In genomic region chr17:79801156-79802038, GRCh38 we compare ENCODE assay signal across 8 cellular contexts. TPM values are rescaled to one million over a fixed set of nuclear protein-coding genes. Genes with fewer than 3 reads are reported as not detected.
DNase-seq lines count a peak whose midpoint lies in the region; ATAC-seq, FAIRE-seq and TF ChIP-seq lines count a peak whose summit lies in the region.

No MANE protein-coding gene starts in this region.

- peak overlapping the region in 1 of 2 donors; percentile 42 for H3K27ac Mint-ChIP-seq in stimulated activated naive CD8-positive, alpha-beta T cell treated with anti-CD3 and anti-CD28 coated beads, Interleukin-15, amount 100 ng/mL, for 72 hours
- H3K27ac Mint-ChIP-seq in immature natural killer cell: peak overlapping the region in 2 of 6 donors; percentile 35 to 40

- H3K9me3 ChIP-seq in SJCRH30 (replicated peaks): no peaks in the 10 kb centered on the region

- TF ChIP-seq POLR2A in GM12891 (IDR thresholded peaks at IDR 0.05; ENCODE audit: low read depth, low read length): no peak

- H3K27me3 Mint-ChIP-seq in stimulated activated naive CD8-positive, alpha-beta T cell treated with anti-CD3 and anti-CD28 coated beads, Interleukin-15, amount 100 ng/mL, for 72 hours: peaks cover 73% of the 10 kb centered on the region
- H3K27me3 Mint-ChIP-seq in immature natural killer cell (ENCODE audit: low read depth in 3 of 3): peaks cover 63 to 90% (median 71%) of the 10 kb centered on the region in 3 donors

- no peak for FAIRE-seq in GM12891 (lab: Jason Lieb, UNC)

- DNase-seq in stimulated activated naive CD8-positive, alpha-beta T cell treated with anti-CD3 and anti-CD28 coated beads, Interleukin-15, amount 100 ng/mL, for 72 hours: no peak
- DNase-seq in stimulated activated naive CD8-positive, alpha-beta T cell treated with anti-CD3 and anti-CD28 coated beads, Interleukin-15, Interleukin-2, amounts not matched to agents 100 U/mL and 50 U/mL, for 24 hours: no peak
- no peak for DNase-seq in SJCRH30
- no peak for DNase-seq in immature natural killer cell
- no peak for DNase-seq in HT-29 (ENCODE audit: low spot score)
- DNase-seq in GM12891 (ENCODE audit: insufficient read length, low spot score): no peak
- DNase-seq in NAMALWA (ENCODE audit: low spot score): no peak

- H3K36me3 Mint-ChIP-seq in immature natural killer cell: peaks cover 0 to 3% (median 0%) of the 10 kb centered on the region in 3 donors

- H3K4me1 ChIP-seq in SJCRH30: peaks cover 9% of the 10 kb centered on the region

- H3K36me3 ChIP-seq in SJCRH30: no peaks in the 10 kb centered on the region

- ATAC-seq in stimulated activated naive CD8-positive, alpha-beta T cell treated with anti-CD3 and anti-CD28 coated beads, Interleukin-15, amount 100 ng/mL, for 72 hours: no peak
- no peak for ATAC-seq in stimulated activated naive CD8-positive, alpha-beta T cell treated with anti-CD3 and anti-CD28 coated beads, Interleukin-15, Interleukin-2, amounts not matched to agents 100 U/mL and 50 U/mL, for 24 hours
- no peak for ATAC-seq in HG03135 (IDR thresholded peaks at IDR 0.05; ENCODE audit: unreplicated experiment)

- H3K4me3 ChIP-seq in SJCRH30: peak overlapping the region; percentile 37; the same call in 1 of the 2 replicates

- H3K27ac ChIP-seq in SJCRH30: no peak overlapping the region

- peaks cover 82% of the 10 kb centered on the region for H3K27me3 ChIP-seq in SJCRH30

- H3K4me1 Mint-ChIP-seq in stimulated activated naive CD8-positive, alpha-beta T cell treated with anti-CD3 and anti-CD28 coated beads, Interleukin-15, amount 100 ng/mL, for 72 hours: peaks cover 77% of the 10 kb centered on the region
- peaks cover 32 to 53% of the 10 kb centered on the region in 2 donors for H3K4me1 Mint-ChIP-seq in immature natural killer cell

- H3K4me3 Mint-ChIP-seq in stimulated activated naive CD8-positive, alpha-beta T cell treated with anti-CD3 and anti-CD28 coated beads, Interleukin-15, amount 100 ng/mL, for 72 hours: peak overlapping the region; percentile 78 to 80
- H3K4me3 Mint-ChIP-seq in immature natural killer cell: peak overlapping the region in 4 of 5 donors; percentile 15 to 58 (median 34)

- no peaks in the 10 kb centered on the region for H3K9me3 Mint-ChIP-seq in stimulated activated naive CD8-positive, alpha-beta T cell treated with anti-CD3 and anti-CD28 coated beads, Interleukin-15, amount 100 ng/mL, for 72 hours
- peaks cover 0 to 7% (median 0%) of the 10 kb centered on the region in 6 donors for H3K9me3 Mint-ChIP-seq in immature natural killer cell

TF ChIP-seq in GM12891, 5 proteins besides CTCF, POLR2A, EP300 and RAD21:
- TF ChIP-seq POLR2AphosphoS5 (IDR thresholded peaks at IDR 0.05; ENCODE audit: low read depth, low read length): no peak
- TF ChIP-seq POU2F2 (IDR thresholded peaks at IDR 0.05; ENCODE audit: low read depth, low read length): no peak
- TF ChIP-seq PAX5 (IDR thresholded peaks at IDR 0.05; ENCODE audit: insufficient read depth, low read length, severe bottlenecking): no peak
- no peak for TF ChIP-seq SPI1 (IDR thresholded peaks at IDR 0.05; ENCODE audit: low read depth, low read length)
- TF ChIP-seq TAF1 (IDR thresholded peaks at IDR 0.05; ENCODE audit: low read depth, low read length): no peak

RNA-seq across cellular contexts. Expression of gene CBX8, which starts 4.5 kb away (rescaled TPM):
- 8.2 and 11.3 TPM in 2 replicates for total RNA-seq in SJCRH30 (2014; rRNA removed; shearing (Covaris generic))
- polyA plus RNA-seq in immature natural killer cell: 1 to 10 TPM in 2 of 3 donors, not detected in 1; 1.4 to 2.5 TPM
- 14.4 and 14.9 TPM in 2 replicates for total RNA-seq in HT-29 (2014; rRNA removed; shearing (Covaris generic))
- polyA plus RNA-seq in GM12891 (2012; ENCODE audit: low read depth, missing spikeins): 2.8 TPM

RNA-seq across cellular contexts. Expression of gene CBX2, which starts 23.4 kb away (rescaled TPM):
- total RNA-seq in SJCRH30 (2014; rRNA removed; shearing (Covaris generic)): 88.0 and 90.0 TPM in 2 replicates
- under 1 TPM in 1 of 3 donors, not detected in 2; 0.33 TPM for polyA plus RNA-seq in immature natural killer cell
- 9.5 and 13.4 TPM in 2 replicates for total RNA-seq in HT-29 (2014; rRNA removed; shearing (Covaris generic))
- polyA plus RNA-seq in GM12891 (2012; ENCODE audit: low read depth, missing spikeins): 0.47 TPM

RNA-seq across cellular contexts. Expression of gene CBX4, which starts 37.8 kb away (rescaled TPM):
- total RNA-seq in SJCRH30 (2014; rRNA removed; shearing (Covaris generic)): 26.3 and 30.2 TPM in 2 replicates
- polyA plus RNA-seq in immature natural killer cell: 1 to 10 TPM; 3.0 to 6.7 (median 4.9) TPM
- 71.4 and 72.0 TPM in 2 replicates for total RNA-seq in HT-29 (2014; rRNA removed; shearing (Covaris generic))
- 17.1 TPM for polyA plus RNA-seq in GM12891 (2012; ENCODE audit: low read depth, missing spikeins)
